In the genomic region with DNA sequence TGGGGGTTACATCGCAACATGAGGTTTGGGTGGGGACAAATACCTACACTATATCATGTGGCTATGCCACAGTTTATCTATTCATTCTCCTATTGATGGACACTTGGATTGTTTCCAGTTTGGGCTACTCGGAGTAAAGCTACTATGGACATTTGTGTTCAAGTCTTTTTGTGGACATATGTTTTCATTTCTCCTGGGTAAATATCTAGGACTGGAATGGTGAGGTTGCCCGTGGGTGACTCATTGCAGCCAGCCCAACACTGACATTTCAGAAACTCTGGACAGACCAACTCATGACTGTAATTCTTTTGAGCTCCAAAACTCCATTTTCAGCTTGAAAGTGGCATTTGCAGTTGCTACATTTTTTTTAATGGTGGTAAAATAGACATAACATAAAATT, we compare ENCODE assay signal across 17 cellular contexts.
DNase-seq lines count a peak whose midpoint lies in the region; ATAC-seq, FAIRE-seq and TF ChIP-seq lines count a peak whose summit lies in the region.
"Had no signal": no experiment of that assay in that cellular context is flagged by ENCODE, and none has a peak within 500 bp of the region (broad histone marks: within the 10 kb centered on the region; RNA-seq: fewer than 3 reads in every experiment).

No MANE protein-coding gene starts in this region.

- H4K20me1 ChIP-seq in astrocyte (ENCODE audit: insufficient read depth, low read length): no peaks in the 10 kb centered on the region

- H3K36me3 Mint-ChIP-seq in astrocyte (ENCODE audit: low read depth, unreplicated experiment): peaks cover 4% of the 10 kb centered on the region

- no peaks in the 10 kb centered on the region for H3K4me1 ChIP-seq in astrocyte (ENCODE audit: insufficient read depth, low read length)
- no peaks in the 10 kb centered on the region for H3K4me1 ChIP-seq in pancreas
- H3K4me1 ChIP-seq: Caco-2 had no signal

- peaks cover 10% of the 10 kb centered on the region for H3K27me3 Mint-ChIP-seq in astrocyte (ENCODE audit: low read depth, unreplicated experiment)

- H3K9me3 ChIP-seq in astrocyte (ENCODE audit: insufficient read depth, low read depth, low read length) (peaks cover 12% of the 10 kb centered on the region), pancreas (no peaks in the 10 kb centered on the region)
- H3K9me3 ChIP-seq: Caco-2 had no signal

- ATAC-seq in pancreas: no peak
- ATAC-seq: HCT116, SK-N-SH treated with all-trans-retinoic acid at 6 μM for 48 hours had no signal

- TF ChIP-seq CTCF in astrocyte (IDR thresholded peaks at IDR 0.05; ENCODE audit: insufficient read depth, low read depth, low read length) (no peak), pancreas (IDR thresholded peaks at IDR 0.05) (no peak)

- H3K4me3 Mint-ChIP-seq in astrocyte (ENCODE audit: unreplicated experiment): no peak overlapping the region

- no peaks in the 10 kb centered on the region for H3K4me1 Mint-ChIP-seq in astrocyte (ENCODE audit: low read depth, unreplicated experiment)

- no peak overlapping the region for H3K27ac Mint-ChIP-seq in astrocyte (ENCODE audit: unreplicated experiment)

- no peak overlapping the region for H3K9ac ChIP-seq in astrocyte (ENCODE audit: low read length)

- H3K4me3 ChIP-seq in astrocyte (ENCODE audit: insufficient read depth, low read depth, low read length) (no peak overlapping the region), pancreas (no peak overlapping the region)

- no peak overlapping the region for H2AFZ ChIP-seq in astrocyte (ENCODE audit: low read depth, low read length)

- peak; percentile 18 for DNase-seq in HT1080 (ENCODE audit: low read depth)
- peak; percentile 10 for DNase-seq in astrocyte (ENCODE audit: low read depth)
- DNase-seq in foreskin melanocyte: peak; percentile 3
- DNase-seq in globus pallidus (ENCODE audit: low spot score): no peak
- DNase-seq in occipital lobe (lab: John Stamatoyannopoulos, UW): no peak
- DNase-seq in pancreas: no peak
- no peak for DNase-seq in COLO668 (lab: John Stamatoyannopoulos, UW; ENCODE audit: unreplicated experiment)
- DNase-seq: C1 segment of cervical spinal cord; Caco-2; NCI-H146; NCI-H2081 treated with DMSO at 0.1 percent for 48 hours; NCI-H226; NCI-H526 treated with DMSO at 0.1 percent for 48 hours; NK-92 treated with Interleukin-12 subunit alpha and Interleukin-12 subunit beta, amount 100 ng/mL, for 24 hours; Right ventricle myocardium superior had no signal

- intact Hi-C loops in pancreas (cut with DNase I): no loop called here

- H3K36me3 ChIP-seq in astrocyte (ENCODE audit: insufficient read depth, low read length) (no peaks in the 10 kb centered on the region), pancreas (no peaks in the 10 kb centered on the region)

- H3K79me2 ChIP-seq in astrocyte (ENCODE audit: insufficient read depth, low read length): no peaks in the 10 kb centered on the region

- H3K4me2 ChIP-seq in astrocyte (ENCODE audit: low read length): no peak overlapping the region

- H3K27ac ChIP-seq in astrocyte (ENCODE audit: low read depth, low read length) (no peak overlapping the region), pancreas (no peak overlapping the region)

- 65 to 67% methylated on average over 3 of the region's 3 CpGs for WGBS in pancreas, 2 donors

- H3K9me3 Mint-ChIP-seq in astrocyte (ENCODE audit: unreplicated experiment): peaks cover 26% of the 10 kb centered on the region

- H3K27me3 ChIP-seq in astrocyte (ENCODE audit: insufficient read depth, low read length) (no peaks in the 10 kb centered on the region), pancreas (no peaks in the 10 kb centered on the region)

- no peak for FAIRE-seq in astrocyte (lab: Jason Lieb, UNC)
- FAIRE-seq in pancreas (lab: Jason Lieb, UNC): no peak

Comparison
In these comparisons a context has a peak if more than half of its experiments do, and no peak if none do; other contexts are left out.
1. DNase-seq: peak in HT1080 (single experiment), astrocyte (single experiment) and foreskin melanocyte (single experiment); none in globus pallidus (single experiment), occipital lobe (single experiment), pancreas (0 of 6) and COLO668 (single experiment).